In the genomic region with DNA sequence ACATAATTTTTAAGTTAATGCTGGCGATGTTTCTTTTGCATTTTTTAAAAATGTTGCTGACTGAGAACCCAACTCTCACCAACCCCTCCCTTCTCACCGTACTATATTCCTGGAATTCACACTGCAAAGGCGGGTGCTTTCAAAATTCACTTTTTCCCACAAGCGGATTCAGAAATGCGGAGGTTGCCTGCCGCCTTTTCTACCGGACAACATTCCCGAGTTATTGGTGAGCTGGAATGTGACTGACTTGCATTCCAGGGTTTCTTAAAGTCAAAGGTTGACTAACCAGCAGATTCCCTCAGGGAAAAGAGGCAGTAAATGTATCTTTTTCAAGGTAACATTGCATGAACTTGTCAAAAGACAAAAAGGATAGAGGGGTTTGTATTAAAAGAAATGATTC, we compare ENCODE assay signal across 15 cellular contexts.
DNase-seq lines count a peak whose midpoint lies in the region; ATAC-seq, FAIRE-seq and TF ChIP-seq lines count a peak whose summit lies in the region.
"Had no signal": no experiment of that assay in that cellular context is flagged by ENCODE, and none has a peak within 500 bp of the region (broad histone marks: within the 10 kb centered on the region; RNA-seq: fewer than 3 reads in every experiment).

No MANE protein-coding gene starts in this region.

- POLR2A ChIA-PET in IMR-90 (lab: Charles Lee; ENCODE audit: unreplicated experiment): no interaction called here

- H3K27ac ChIP-seq in ACC112 (ENCODE audit: low read depth, low read length) (peak overlapping the region; percentile 36; the same call in 1 of the 2 replicates), IMR-90 (ENCODE audit: insufficient read depth, low read length) (no peak overlapping the region), aorta (ENCODE audit: low read depth in 1 of 2, low read length in 2 of 2) (no peak overlapping the region), esophagus squamous epithelium (no peak overlapping the region)

- H2AK9ac ChIP-seq in IMR-90 (replicated peaks; ENCODE audit: low read depth, low read length, poor library complexity): no peak overlapping the region

- H3K14ac ChIP-seq in IMR-90 (replicated peaks; ENCODE audit: low read depth, low read length): no peak overlapping the region

- H3K79me1 ChIP-seq in IMR-90 (ENCODE audit: low read depth in 1 of 2, low read length in 2 of 2): peaks cover 11 to 58% of the 10 kb centered on the region in 2 experiments; a peak in 3 of 4 replicates

- CTCF ChIA-PET in IMR-90 (lab: Yijun Ruan, JAX): no interaction called here

- H3K56ac ChIP-seq in IMR-90 (ENCODE audit: extremely low read depth, insufficient read depth, low read length): peak overlapping the region; percentile 18; the same call in 1 of the 2 replicates

- H3K9me1 ChIP-seq in IMR-90 (ENCODE audit: insufficient read depth, low read length): peaks cover 36% of the 10 kb centered on the region

- peak overlapping the region; percentile 68 to 85; a peak in 3 of 4 replicates for H4K8ac ChIP-seq in IMR-90 (ENCODE audit: low read depth in 2 of 2, low read length in 2 of 2)

- no peak overlapping the region for H3K18ac ChIP-seq in IMR-90 (ENCODE audit: low read depth, low read length)

- TF ChIP-seq POLR2A in IMR-90 (IDR thresholded peaks at IDR 0.05; ENCODE audit: low read depth, low read length): no peak
- no peak for TF ChIP-seq POLR2A in esophagus squamous epithelium (IDR thresholded peaks at IDR 0.05)

- ATAC-seq in IMR-90 (ENCODE audit: low read depth) (peak; percentile 55), GM21528 (IDR thresholded peaks at IDR 0.05; ENCODE audit: low FRiP score, unreplicated experiment) (no peak), aorta (ENCODE audit: low FRiP score) (no peak)
- ATAC-seq: natural killer cell; stimulated activated memory B cell treated with anti-CD40 and anti-IgM and Interleukin-4, amounts not matched to agents 10 μg/mL and 1 μg/mL and 100 μg/mL, for 72 hours had no signal

- H3K9ac ChIP-seq in IMR-90 (ENCODE audit: low read depth, low read length): no peak overlapping the region

- no peak for TF ChIP-seq RAD21 in IMR-90 (IDR thresholded peaks at IDR 0.05; ENCODE audit: low read length)

- no peak for FAIRE-seq in bronchial epithelial cell (lab: Jason Lieb, UNC)
- FAIRE-seq: G401.6 had no signal

- dilution Hi-C loops in IMR-90 (cut with HindIII; ENCODE audit: low sequenced_read_pairs, unreplicated experiment): no loop called here

- in situ Hi-C loops in IMR-90 (cut with MboI; ENCODE audit: low sequenced_read_pairs): no loop called here

- 0 out of 3 replicates have a peak overlapping the region, but pooled peaks have one; percentile 12 for H2BK15ac ChIP-seq in IMR-90 (ENCODE audit: low read depth, low read length)

- no peak overlapping the region for H3K23ac ChIP-seq in IMR-90 (ENCODE audit: low read depth, low read length)

- H3K27me3 ChIP-seq in ACC112 (ENCODE audit: insufficient read depth, low read length) (no peaks in the 10 kb centered on the region), IMR-90 (ENCODE audit: control insufficient read depth, insufficient read depth, low read length) (no peaks in the 10 kb centered on the region), bronchial epithelial cell (ENCODE audit: control insufficient read depth, insufficient read depth, low read length) (no peaks in the 10 kb centered on the region), aorta (ENCODE audit: control insufficient read depth in 1 of 2, insufficient read depth in 2 of 2, low read length in 1 of 2) (no peaks in the 10 kb centered on the region), esophagus squamous epithelium (no peaks in the 10 kb centered on the region)
- H3K27me3 ChIP-seq: MG63 had no signal

- no TSS peak for BruUV-seq in IMR-90 (replicated peaks; lab: Mats Ljungman, UMichigan)

- DNase-seq in IMR-90 (peak; percentile 86), bronchial epithelial cell (ENCODE audit: low read depth) (peak; percentile 84), left kidney (ENCODE audit: low read depth, low spot score) (peak; percentile 69), cerebellar nuclear complex (lab: John Stamatoyannopoulos, UW) (no peak), aorta (no peak), esophagus squamous epithelium (lab: John Stamatoyannopoulos, UW) (no peak)
- DNase-seq: AML-193, dermis blood vessel endothelial cell, MG63, natural killer cell, NCI-H345 had no signal

- H3K4me2 ChIP-seq in IMR-90 (ENCODE audit: low read depth, low read length): no peak overlapping the region

- no peak overlapping the region for H4K5ac ChIP-seq in IMR-90 (ENCODE audit: low read depth, low read length)

- H3K4me1 ChIP-seq in ACC112 (ENCODE audit: control insufficient read depth, insufficient read depth, low read length, unreplicated experiment): peaks cover 31% of the 10 kb centered on the region
- peaks cover 19% of the 10 kb centered on the region for H3K4me1 ChIP-seq in IMR-90 (ENCODE audit: control insufficient read depth, insufficient read depth, low read length)
- no peaks in the 10 kb centered on the region for H3K4me1 ChIP-seq in aorta (ENCODE audit: control insufficient read depth in 1 of 2, insufficient read depth in 2 of 2, low read length in 2 of 2)
- peaks cover 0 to 4% (median 0%) of the 10 kb centered on the region in 3 donors for H3K4me1 ChIP-seq in esophagus squamous epithelium

- no CpG with 5 or more reads among the region's 8 CpGs for WGBS in IMR-90 (ENCODE audit: extremely low coverage in 2 of 2, insufficient read length in 1 of 2), 2 experiments
- 31 to 58% methylated on average over 8 of the region's 8 CpGs for WGBS in aorta, 2 donors
- WGBS in esophagus squamous epithelium, 2 donors: 57 to 59% methylated on average over 8 of the region's 8 CpGs

- peak overlapping the region; percentile 89; the same call in 1 of the 2 replicates for H2BK20ac ChIP-seq in IMR-90 (ENCODE audit: low read depth, low read length)

- peak overlapping the region; percentile 83 for H2BK5ac ChIP-seq in IMR-90 (ENCODE audit: low read depth, low read length, poor library complexity, severe bottlenecking)

- H3K4me3 ChIP-seq in ACC112 (ENCODE audit: low read depth, low read length): no peak overlapping the region
- H3K4me3 ChIP-seq in IMR-90 (ENCODE audit: insufficient read depth, low read depth, low read length): no peak overlapping the region
- H3K4me3 ChIP-seq in bronchial epithelial cell (ENCODE audit: low read depth, low read length): no peak overlapping the region
- no peak overlapping the region for H3K4me3 ChIP-seq in aorta (ENCODE audit: low read length in 2 of 2)
- H3K4me3 ChIP-seq in esophagus squamous epithelium: no peak overlapping the region
- H3K4me3 ChIP-seq: MG63 had no signal

- H2AK5ac ChIP-seq in IMR-90 (ENCODE audit: low read depth, low read length): no peak overlapping the region

- TF ChIP-seq CTCF in IMR-90 (conservative IDR thresholded peaks at IDR 0.05; ENCODE audit: low read depth, low read length): no peak
- TF ChIP-seq CTCF in bronchial epithelial cell (IDR thresholded peaks at IDR 0.05; ENCODE audit: insufficient read depth, low read length, severe bottlenecking): no peak
- no peak for TF ChIP-seq CTCF in esophagus squamous epithelium (IDR thresholded peaks at IDR 0.05)

- H2AFZ ChIP-seq in ACC112 (ENCODE audit: low read length, unreplicated experiment): no peak overlapping the region
- H2AFZ ChIP-seq in IMR-90 (replicated peaks; ENCODE audit: low read length, poor library complexity): no peak overlapping the region

- H4K91ac ChIP-seq in IMR-90 (ENCODE audit: insufficient read depth, low read depth, low read length): peak overlapping the region; percentile 87; the same call in 1 of the 2 replicates

- no peaks in the 10 kb centered on the region for H4K20me1 ChIP-seq in IMR-90 (ENCODE audit: insufficient read depth, low read length)

- H3K36me3 ChIP-seq in ACC112 (ENCODE audit: insufficient read depth, low read length) (no peaks in the 10 kb centered on the region), IMR-90 (ENCODE audit: control insufficient read depth, insufficient read depth, low read length) (peaks cover 67% of the 10 kb centered on the region), bronchial epithelial cell (ENCODE audit: control insufficient read depth, insufficient read depth, low read length) (no peaks in the 10 kb centered on the region), aorta (ENCODE audit: control insufficient read depth in 1 of 2, insufficient read depth in 2 of 2, low read length in 1 of 2) (peaks cover 0 to 12% of the 10 kb centered on the region in 2 donors), esophagus squamous epithelium (peaks cover 0 to 35% (median 4%) of the 10 kb centered on the region in 3 donors)
- H3K36me3 ChIP-seq: MG63 had no signal

- no peaks in the 10 kb centered on the region for H3K79me2 ChIP-seq in ACC112 (ENCODE audit: control insufficient read depth, insufficient read depth, low read length, unreplicated experiment)

- H3K9me3 ChIP-seq in IMR-90 (ENCODE audit: control insufficient read depth, insufficient read depth, low read length) (no peaks in the 10 kb centered on the region), aorta (ENCODE audit: control insufficient read depth, low read length) (no peaks in the 10 kb centered on the region), esophagus squamous epithelium (no peaks in the 10 kb centered on the region)
- H3K9me3 ChIP-seq: MG63 had no signal

- H2BK120ac ChIP-seq in IMR-90 (ENCODE audit: low read depth, low read length): peak overlapping the region; percentile 95; the same call in 1 of the 2 replicates

- intact Hi-C loops in IMR-90 (cut with micrococcal nuclease): loop anchor here (5.0 kb wide), 1 partner anchor 226 kb away; no protein-coding TSS in a partner anchor
- intact Hi-C loops in aorta (cut with DNase I): no loop called here
- intact Hi-C loops in esophagus squamous epithelium (cut with DNase I): no loop called here

- peak overlapping the region; percentile 97; the same call in 1 of the 2 replicates for H3K4ac ChIP-seq in IMR-90 (ENCODE audit: low read depth, low read length)

TF ChIP-seq in IMR-90, 13 proteins besides CTCF, POLR2A, EP300 and RAD21 (continues in another document):
- no peak for TF ChIP-seq RCOR1 (IDR thresholded peaks at IDR 0.05; ENCODE audit: insufficient replicate concordance, low read length)
- TF ChIP-seq, protein P1, sequence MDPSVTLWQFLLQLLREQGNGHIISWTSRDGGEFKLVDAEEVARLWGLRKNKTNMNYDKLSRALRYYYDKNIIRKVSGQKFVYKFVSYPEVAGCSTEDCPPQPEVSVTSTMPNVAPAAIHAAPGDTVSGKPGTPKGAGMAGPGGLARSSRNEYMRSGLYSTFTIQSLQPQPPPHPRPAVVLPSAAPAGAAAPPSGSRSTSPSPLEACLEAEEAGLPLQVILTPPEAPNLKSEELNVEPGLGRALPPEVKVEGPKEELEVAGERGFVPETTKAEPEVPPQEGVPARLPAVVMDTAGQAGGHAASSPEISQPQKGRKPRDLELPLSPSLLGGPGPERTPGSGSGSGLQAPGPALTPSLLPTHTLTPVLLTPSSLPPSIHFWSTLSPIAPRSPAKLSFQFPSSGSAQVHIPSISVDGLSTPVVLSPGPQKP (IDR thresholded peaks at IDR 0.05; ENCODE audit: borderline replicate concordance, low read depth, low read length): no peak
- TF ChIP-seq MAFK (IDR thresholded peaks at IDR 0.05; ENCODE audit: low read depth, low read length): 0 out of 2 replicates have a peak, but pooled peaks have one; percentile 16

Comparison
In these comparisons a context has a peak if more than half of its experiments do, and no peak if none do; other contexts are left out.
1. DNase-seq: peak in IMR-90 (single experiment), bronchial epithelial cell (single experiment) and left kidney (single experiment); none in cerebellar nuclear complex (0 of 2), aorta (0 of 2) and esophagus squamous epithelium (single experiment).